In genomic region chr17:75135946-75136345, GRCh38 we compare ENCODE assay signal across 22 cellular contexts. TPM values are rescaled to one million over a fixed set of nuclear protein-coding genes. Genes with fewer than 3 reads are reported as not detected.
DNase-seq lines count a peak whose midpoint lies in the region; ATAC-seq and TF ChIP-seq lines count a peak whose summit lies in the region.
"Had no signal": no experiment of that assay in that cellular context is flagged by ENCODE, and none has a peak within 500 bp of the region (broad histone marks: within the 10 kb centered on the region; RNA-seq: fewer than 3 reads in every experiment).

No MANE protein-coding gene starts in this region.

- no peak for DNase-seq in cardiac muscle cell (ENCODE audit: low read depth in 1 of 2, low spot score in 1 of 2)
- DNase-seq in heart left ventricle = no peak
- DNase-seq in activated T-helper 2 cell treated with anti-CD3 and anti-CD28 coated beads, Interferon-gamma antibody, Interleukin-2, Interleukin-4, amounts not matched to agents 10 μg/mL and 5 μg/mL and 100 μg/mL, durations not matched to agents 14 hours and 24 hours and 36 hours (ENCODE audit: low spot score) = no peak
- no peak for DNase-seq in immature natural killer cell
- DNase-seq in testis = no peak
- DNase-seq in upper lobe of right lung = no peak
- DNase-seq in sigmoid colon = no peak
- no peak for DNase-seq in stimulated activated CD4-positive, alpha-beta T cell treated with anti-CD3 and anti-CD28 coated beads, Interleukin-4, amount 100 ng/mL, for 4 hours
- DNase-seq: activated CD4-positive, alpha-beta T cell treated with anti-CD3 and anti-CD28 coated beads, Interleukin-2, amount 50 U/mL, for 4 hours; amniotic stem cell; cerebellar nuclear complex; EL; foreskin melanocyte; KBM-7; left cardiac atrium; MV-4-11; NCI-H1930; NCI-H446 treated with DMSO at 0.1 percent for 48 hours; right cardiac atrium; stimulated activated CD4-positive, alpha-beta T cell treated with anti-CD3 and anti-CD28 coated beads, Interleukin-1b, Interleukin-23, amount 100 ng/mL, for 48 hours had no signal

- H3K9me3 ChIP-seq in cardiac muscle cell (ENCODE audit: low read depth) (no peaks in the 10 kb centered on the region), heart left ventricle (no peaks in the 10 kb centered on the region), testis (no peaks in the 10 kb centered on the region), upper lobe of right lung (no peaks in the 10 kb centered on the region), sigmoid colon (no peaks in the 10 kb centered on the region)
- H3K9me3 ChIP-seq: vagina had no signal

- no peak for ATAC-seq in heart left ventricle
- no peak for ATAC-seq in upper lobe of right lung
- ATAC-seq: left cardiac atrium, right cardiac atrium had no signal

- H3K4me3 ChIP-seq in cardiac muscle cell (no peak overlapping the region), heart left ventricle (no peak overlapping the region), testis (no peak overlapping the region), upper lobe of right lung (no peak overlapping the region), sigmoid colon (no peak overlapping the region)
- H3K4me3 ChIP-seq: vagina had no signal

- peaks cover 41% of the 10 kb centered on the region for H3K36me3 Mint-ChIP-seq in activated T-helper 2 cell treated with anti-CD3 and anti-CD28 coated beads, Interferon-gamma antibody, Interleukin-2, Interleukin-4, amounts not matched to agents 10 μg/mL and 5 μg/mL and 100 μg/mL, durations not matched to agents 14 hours and 24 hours and 36 hours (ENCODE audit: low read depth)
- peaks cover 0 to 3% (median 0%) of the 10 kb centered on the region in 3 donors for H3K36me3 Mint-ChIP-seq in immature natural killer cell

- no peak overlapping the region for H3K4me3 Mint-ChIP-seq in activated T-helper 2 cell treated with anti-CD3 and anti-CD28 coated beads, Interferon-gamma antibody, Interleukin-2, Interleukin-4, amounts not matched to agents 10 μg/mL and 5 μg/mL and 100 μg/mL, durations not matched to agents 14 hours and 24 hours and 36 hours (ENCODE audit: low read depth)
- peak overlapping the region in 1 of 5 donors; percentile 17 for H3K4me3 Mint-ChIP-seq in immature natural killer cell

- H3K36me3 ChIP-seq in cardiac muscle cell (peaks cover 11% of the 10 kb centered on the region), heart left ventricle (peaks cover 0 to 34% (median 0%) of the 10 kb centered on the region in 9 donors), testis (ENCODE audit: low read depth, missing control alignments) (no peaks in the 10 kb centered on the region), upper lobe of right lung (peaks cover 1% of the 10 kb centered on the region), sigmoid colon (no peaks in the 10 kb centered on the region)

- H3K4me1 ChIP-seq in cardiac muscle cell (ENCODE audit: low read depth) (no peaks in the 10 kb centered on the region), heart left ventricle (peaks cover 0 to 10% (median 5%) of the 10 kb centered on the region in 12 donors), testis (peaks cover 33% of the 10 kb centered on the region), upper lobe of right lung (peaks cover 7% of the 10 kb centered on the region), sigmoid colon (peaks cover 0 to 9% (median under 1%) of the 10 kb centered on the region in 4 donors)

- intact Hi-C loops in heart left ventricle (cut with DNase I) = no loop called here
- intact Hi-C loops in activated T-helper 2 cell treated with anti-CD3 and anti-CD28 coated beads, Interferon-gamma antibody, Interleukin-2, Interleukin-4, amounts not matched to agents 10 μg/mL and 5 μg/mL and 100 μg/mL, durations not matched to agents 14 hours and 24 hours and 36 hours (cut with micrococcal nuclease) = loop anchor here (10.0 kb wide), 1 partner anchor 49 kb away; the partner anchor contains the start of gene SUMO2
- intact Hi-C loops in testis (cut with DNase I; ENCODE audit: low total_unique reads) = no loop called here
- intact Hi-C loops in upper lobe of right lung (cut with DNase I) = no loop called here
- intact Hi-C loops in sigmoid colon (cut with DNase I) = no loop called here

- no peaks in the 10 kb centered on the region for H3K9me3 Mint-ChIP-seq in activated T-helper 2 cell treated with anti-CD3 and anti-CD28 coated beads, Interferon-gamma antibody, Interleukin-2, Interleukin-4, amounts not matched to agents 10 μg/mL and 5 μg/mL and 100 μg/mL, durations not matched to agents 14 hours and 24 hours and 36 hours
- no peaks in the 10 kb centered on the region for H3K9me3 Mint-ChIP-seq in immature natural killer cell

- TF ChIP-seq EP300 in sigmoid colon (IDR thresholded peaks at IDR 0.05) = no peak

- peaks cover 5% of the 10 kb centered on the region for H3K4me1 Mint-ChIP-seq in activated T-helper 2 cell treated with anti-CD3 and anti-CD28 coated beads, Interferon-gamma antibody, Interleukin-2, Interleukin-4, amounts not matched to agents 10 μg/mL and 5 μg/mL and 100 μg/mL, durations not matched to agents 14 hours and 24 hours and 36 hours (ENCODE audit: low read depth)
- H3K4me1 Mint-ChIP-seq in immature natural killer cell = peaks cover 16 to 22% of the 10 kb centered on the region in 2 donors

- 91 to 93% (median 92%) methylated on average over 8 of the region's 8 CpGs for WGBS in heart left ventricle, 4 donors
- WGBS in testis, 2 donors = 52 to 62% methylated on average over 8 of the region's 8 CpGs
- WGBS in sigmoid colon, 2 donors = 93 to 95% methylated on average over 8 of the region's 8 CpGs

- TF ChIP-seq CTCF in cardiac muscle cell (IDR thresholded peaks at IDR 0.05; ENCODE audit: low read depth, low read length) (no peak), heart left ventricle (IDR thresholded peaks at IDR 0.05) (no peak), testis (IDR thresholded peaks at IDR 0.05) (no peak), upper lobe of right lung (IDR thresholded peaks at IDR 0.05) (no peak), sigmoid colon (IDR thresholded peaks at IDR 0.05) (no peak)

- H3K27me3 ChIP-seq in cardiac muscle cell = no peaks in the 10 kb centered on the region
- no peaks in the 10 kb centered on the region for H3K27me3 ChIP-seq in heart left ventricle
- no peaks in the 10 kb centered on the region for H3K27me3 ChIP-seq in testis
- H3K27me3 ChIP-seq in upper lobe of right lung = no peaks in the 10 kb centered on the region
- no peaks in the 10 kb centered on the region for H3K27me3 ChIP-seq in sigmoid colon
- H3K27me3 ChIP-seq: vagina had no signal

- TF ChIP-seq POLR2A in heart left ventricle (IDR thresholded peaks at IDR 0.05) (no peak), testis (IDR thresholded peaks at IDR 0.05) (no peak), sigmoid colon (IDR thresholded peaks at IDR 0.05) (no peak)

- H3K27ac Mint-ChIP-seq in activated T-helper 2 cell treated with anti-CD3 and anti-CD28 coated beads, Interferon-gamma antibody, Interleukin-2, Interleukin-4, amounts not matched to agents 10 μg/mL and 5 μg/mL and 100 μg/mL, durations not matched to agents 14 hours and 24 hours and 36 hours = peak overlapping the region; percentile 39
- H3K27ac Mint-ChIP-seq in immature natural killer cell = peak overlapping the region in 5 of 6 donors; percentile 17 to 77 (median 59)

- H3K27ac ChIP-seq in cardiac muscle cell (peak overlapping the region; percentile 58), heart left ventricle (no peak overlapping the region), testis (peak overlapping the region; percentile 53 to 72), upper lobe of right lung (no peak overlapping the region), sigmoid colon (no peak overlapping the region)
- H3K27ac ChIP-seq: vagina had no signal

- no peaks in the 10 kb centered on the region for H3K27me3 Mint-ChIP-seq in activated T-helper 2 cell treated with anti-CD3 and anti-CD28 coated beads, Interferon-gamma antibody, Interleukin-2, Interleukin-4, amounts not matched to agents 10 μg/mL and 5 μg/mL and 100 μg/mL, durations not matched to agents 14 hours and 24 hours and 36 hours (ENCODE audit: low read depth)
- peaks cover 0 to 3% (median 2%) of the 10 kb centered on the region in 3 donors for H3K27me3 Mint-ChIP-seq in immature natural killer cell (ENCODE audit: low read depth in 3 of 3)

RNA-seq across cellular contexts. Expression of gene NT5C, which starts 4.4 kb away (rescaled TPM):
- 204 and 233 TPM in 2 replicates for total RNA-seq in cardiac muscle cell
- 168 and 174 TPM in 2 replicates for polyA plus RNA-seq in cardiac muscle cell
- 10 to 100 TPM; 15.9 to 56.0 (median 22.8) TPM for total RNA-seq in heart left ventricle
- polyA plus RNA-seq in heart left ventricle = 10 to 100 TPM; 29.0 to 45.7 TPM
- total RNA-seq in activated T-helper 2 cell treated with anti-CD3 and anti-CD28 coated beads, Interferon-gamma antibody, Interleukin-2, Interleukin-4, amounts not matched to agents 10 μg/mL and 5 μg/mL and 100 μg/mL, durations not matched to agents 14 hours and 24 hours and 36 hours = 72.7 and 86.6 TPM in 2 replicates
- 100 to 1,000 TPM in 1 of 3 donors, 10 to 100 TPM in 2; 80.3 to 111 (median 88.8) TPM for polyA plus RNA-seq in immature natural killer cell
- total RNA-seq in testis = 10 to 100 TPM; 76.5 to 83.6 TPM
- 22.2 TPM for polyA plus RNA-seq in testis (ENCODE audit: insufficient read depth, low read depth, low replicate concordance)
- 35.8 TPM for total RNA-seq in upper lobe of right lung
- total RNA-seq in sigmoid colon = 100 to 1,000 TPM in 1 of 4 donors, 10 to 100 TPM in 3; 60.7 to 109 (median 82.4) TPM
- 100 to 1,000 TPM; 102 to 116 (median 110) TPM for polyA plus RNA-seq in sigmoid colon

RNA-seq across cellular contexts. Expression of gene JPT1, which starts 18.4 kb away (rescaled TPM):
- total RNA-seq in cardiac muscle cell (175 and 209 TPM in 2 replicates), heart left ventricle (10 to 100 TPM; 10.4 to 60.8 (median 16.0) TPM), testis (100 to 1,000 TPM; 234 to 371 TPM), upper lobe of right lung (47.8 TPM), sigmoid colon (10 to 100 TPM; 17.5 to 19.1 (median 18.8) TPM)
- polyA plus RNA-seq in cardiac muscle cell (136 and 201 TPM in 2 replicates), heart left ventricle (10 to 100 TPM; 41.8 to 68.0 TPM), immature natural killer cell (100 to 1,000 TPM; 105 to 168 (median 133) TPM), testis (ENCODE audit: insufficient read depth, low read depth, low replicate concordance) (758 TPM), sigmoid colon (100 to 1,000 TPM; 361 to 627 (median 471) TPM)
- total RNA-seq in activated T-helper 2 cell treated with anti-CD3 and anti-CD28 coated beads, Interferon-gamma antibody, Interleukin-2, Interleukin-4, amounts not matched to agents 10 μg/mL and 5 μg/mL and 100 μg/mL, durations not matched to agents 14 hours and 24 hours and 36 hours = 282 and 290 TPM in 2 replicates

RNA-seq across cellular contexts. Expression of gene ARMC7, which starts 26.2 kb away (rescaled TPM):
- 8.8 and 10.0 TPM in 2 replicates for total RNA-seq in cardiac muscle cell
- polyA plus RNA-seq in cardiac muscle cell = 5.7 and 6.5 TPM in 2 replicates
- 1 to 10 TPM; 3.9 to 7.9 (median 5.2) TPM for total RNA-seq in heart left ventricle
- polyA plus RNA-seq in heart left ventricle = 1 to 10 TPM; 4.9 to 7.1 TPM
- 9.9 and 10.1 TPM in 2 replicates for total RNA-seq in activated T-helper 2 cell treated with anti-CD3 and anti-CD28 coated beads, Interferon-gamma antibody, Interleukin-2, Interleukin-4, amounts not matched to agents 10 μg/mL and 5 μg/mL and 100 μg/mL, durations not matched to agents 14 hours and 24 hours and 36 hours
- polyA plus RNA-seq in immature natural killer cell = 1 to 10 TPM in 2 of 3 donors, under 1 TPM in 1; 0.57 to 7.5 (median 3.5) TPM
- total RNA-seq in testis = 10 to 100 TPM in 1 of 2 donors, 1 to 10 TPM in 1; 10.0 to 11.8 TPM
- polyA plus RNA-seq in testis (ENCODE audit: insufficient read depth, low read depth, low replicate concordance) = 12.6 TPM
- total RNA-seq in upper lobe of right lung = 18.0 TPM
- total RNA-seq in sigmoid colon = 1 to 10 TPM; 3.2 to 7.8 (median 4.3) TPM
- polyA plus RNA-seq in sigmoid colon = 10 to 100 TPM; 15.0 to 18.9 (median 16.6) TPM

RNA-seq across cellular contexts. Expression of gene SUMO2, which starts 46.8 kb away (rescaled TPM):
- 91.3 and 109 TPM in 2 replicates for total RNA-seq in cardiac muscle cell
- 485 and 542 TPM in 2 replicates for polyA plus RNA-seq in cardiac muscle cell
- 100 to 1,000 TPM in 7 of 9 donors, 10 to 100 TPM in 2; 50.1 to 277 (median 207) TPM for total RNA-seq in heart left ventricle
- polyA plus RNA-seq in heart left ventricle = 10 to 100 TPM; 47.1 to 78.7 TPM
- 653 and 679 TPM in 2 replicates for total RNA-seq in activated T-helper 2 cell treated with anti-CD3 and anti-CD28 coated beads, Interferon-gamma antibody, Interleukin-2, Interleukin-4, amounts not matched to agents 10 μg/mL and 5 μg/mL and 100 μg/mL, durations not matched to agents 14 hours and 24 hours and 36 hours
- polyA plus RNA-seq in immature natural killer cell = 100 to 1,000 TPM; 214 to 427 (median 404) TPM
- 100 to 1,000 TPM in 1 of 2 donors, 10 to 100 TPM in 1; 92.3 to 102 TPM for total RNA-seq in testis
- polyA plus RNA-seq in testis (ENCODE audit: insufficient read depth, low read depth, low replicate concordance) = 484 TPM
- 316 TPM for total RNA-seq in upper lobe of right lung
- total RNA-seq in sigmoid colon = 100 to 1,000 TPM in 1 of 4 donors, 10 to 100 TPM in 3; 63.0 to 109 (median 87.1) TPM
- 100 to 1,000 TPM in 2 of 3 donors, 10 to 100 TPM in 1; 69.9 to 130 (median 117) TPM for polyA plus RNA-seq in sigmoid colon

RNA-seq across cellular contexts. Expression of gene SLC16A5, which starts 48.2 kb away (rescaled TPM):
- total RNA-seq in cardiac muscle cell = 32.2 and 47.1 TPM in 2 replicates
- polyA plus RNA-seq in cardiac muscle cell = 9.9 and 18.8 TPM in 2 replicates
- total RNA-seq in heart left ventricle = 10 to 100 TPM in 6 of 9 donors, 1 to 10 TPM in 3; 4.8 to 23.3 (median 11.1) TPM
- 1 to 10 TPM; 4.3 to 7.8 TPM for polyA plus RNA-seq in heart left ventricle
- total RNA-seq in activated T-helper 2 cell treated with anti-CD3 and anti-CD28 coated beads, Interferon-gamma antibody, Interleukin-2, Interleukin-4, amounts not matched to agents 10 μg/mL and 5 μg/mL and 100 μg/mL, durations not matched to agents 14 hours and 24 hours and 36 hours = 11.6 and 11.8 TPM in 2 replicates
- 1 to 10 TPM; 1.5 to 2.1 (median 1.5) TPM for polyA plus RNA-seq in immature natural killer cell
- total RNA-seq in testis = 10 to 100 TPM in 1 of 2 donors, 1 to 10 TPM in 1; 6.4 to 11.1 TPM
- polyA plus RNA-seq in testis (ENCODE audit: insufficient read depth, low read depth, low replicate concordance) = 6.9 TPM
- 40.5 TPM for total RNA-seq in upper lobe of right lung
- total RNA-seq in sigmoid colon = 10 to 100 TPM in 1 of 4 donors, 1 to 10 TPM in 3; 2.6 to 15.0 (median 6.4) TPM
- 10 to 100 TPM in 2 of 3 donors, 1 to 10 TPM in 1; 6.6 to 31.1 (median 13.4) TPM for polyA plus RNA-seq in sigmoid colon
- total RNA-seq: H4 had no signal

Comparison
In these comparisons a context has a peak if more than half of its experiments do, and no peak if none do; other contexts are left out.
1. H3K27ac ChIP-seq: peak in cardiac muscle cell (single experiment) and testis (2 of 2); none in heart left ventricle (0 of 12), upper lobe of right lung (single experiment) and sigmoid colon (0 of 4).